In genomic region chr2:187687585-187687984, GRCh38 we compare ENCODE assay signal across 1 cellular context.
TF ChIP-seq lines count a peak whose summit lies in the region.

No MANE protein-coding gene starts in this region.

TF ChIP-seq in K562, 482 proteins besides CTCF, POLR2A, EP300 and RAD21 (continued from another document):
- TF ChIP-seq E2F8 (IDR thresholded peaks at IDR 0.05; ENCODE audit: low read depth, partially characterized antibody) (no peak), NUFIP1 (IDR thresholded peaks at IDR 0.05; ENCODE audit: partially characterized antibody) (no peak), NR2C1 (IDR thresholded peaks at IDR 0.05) (peak; percentile 81), NR2C1 (tag; IDR thresholded peaks at IDR 0.05) (peak; percentile 57)
